23 cellular contexts compared by ENCODE assay signal in the genomic region with DNA sequence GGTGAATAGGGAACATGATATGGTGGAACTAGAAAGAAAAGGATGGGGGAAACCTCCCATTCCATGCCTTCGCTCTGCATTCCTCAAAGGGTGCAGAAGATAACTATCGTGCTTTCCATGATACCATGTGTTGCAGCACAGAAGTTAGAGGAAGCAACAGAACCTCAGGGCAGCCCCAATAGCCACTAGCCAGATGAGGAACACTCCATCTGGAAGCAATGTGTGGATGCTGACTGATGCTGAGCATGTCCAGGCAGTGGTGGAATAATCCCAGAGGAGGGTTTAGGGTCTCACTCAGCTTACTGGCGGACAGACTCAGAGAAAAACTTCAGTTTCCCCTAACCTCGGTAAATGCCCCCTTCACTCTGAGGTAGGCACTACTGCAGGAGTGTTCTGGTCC. TPM values are rescaled to one million over a fixed set of nuclear protein-coding genes. Genes with fewer than 3 reads are reported as not detected.
"Had no signal": no experiment of that assay in that cellular context is flagged by ENCODE, and none has a peak within 500 bp of the region (broad histone marks: within the 10 kb centered on the region; RNA-seq: fewer than 3 reads in every experiment).

No MANE protein-coding gene starts in this region.

- H3K36me3 ChIP-seq: esophagus squamous epithelium, ovary, sigmoid colon, stomach, thyroid gland had no signal

- H3K4me3 ChIP-seq: esophagus squamous epithelium, ovary, psoas muscle, sigmoid colon, stomach, thyroid gland had no signal

- H3K27ac ChIP-seq: ovary, psoas muscle, sigmoid colon, stomach, thyroid gland had no signal

- H3K4me1 ChIP-seq: psoas muscle, sigmoid colon, thyroid gland had no signal

- H3K27me3 ChIP-seq: esophagus squamous epithelium, ovary, sigmoid colon, thyroid gland had no signal

- ATAC-seq: effector memory CD8-positive, alpha-beta T cell; left lobe of liver; naive thymus-derived CD8-positive, alpha-beta T cell; psoas muscle; right cardiac atrium; stimulated activated effector memory CD8-positive, alpha-beta T cell treated with anti-CD3 and anti-CD28 coated beads, Interleukin-12 subunit alpha, Interleukin-12 subunit beta, amount 100 ng/mL, for 72 hours had no signal

- DNase-seq: cortex of kidney; effector memory CD8-positive, alpha-beta T cell; erythroblast; esophagus squamous epithelium; foreskin melanocyte; kidney; mammary epithelial cell; mesendoderm; naive thymus-derived CD8-positive, alpha-beta T cell; nephron progenitor cell; nucleus accumbens; ovary; posterior cingulate gyrus; psoas muscle; right cardiac atrium; sigmoid colon; stimulated activated CD4-positive, alpha-beta T cell treated with anti-CD3 and anti-CD28 coated beads, Interleukin-2, amount 100 ng/mL, for 24 hours; stimulated activated CD4-positive, alpha-beta T cell treated with anti-CD3 and anti-CD28 coated beads, Interleukin-4, amount 100 ng/mL, for 24 hours; stimulated activated naive CD4-positive, alpha-beta T cell treated with Interleukin-2 at 50 U/mL for 16 hours; stomach; thyroid gland had no signal

- H3K9me3 ChIP-seq: esophagus squamous epithelium, ovary, psoas muscle, sigmoid colon, stomach, thyroid gland had no signal

RNA-seq across cellular contexts. Expression of a gene that starts 7.5 kb away (rescaled TPM):
- total RNA-seq: naive thymus-derived CD8-positive, alpha-beta T cell had no signal
